In the genomic region with DNA sequence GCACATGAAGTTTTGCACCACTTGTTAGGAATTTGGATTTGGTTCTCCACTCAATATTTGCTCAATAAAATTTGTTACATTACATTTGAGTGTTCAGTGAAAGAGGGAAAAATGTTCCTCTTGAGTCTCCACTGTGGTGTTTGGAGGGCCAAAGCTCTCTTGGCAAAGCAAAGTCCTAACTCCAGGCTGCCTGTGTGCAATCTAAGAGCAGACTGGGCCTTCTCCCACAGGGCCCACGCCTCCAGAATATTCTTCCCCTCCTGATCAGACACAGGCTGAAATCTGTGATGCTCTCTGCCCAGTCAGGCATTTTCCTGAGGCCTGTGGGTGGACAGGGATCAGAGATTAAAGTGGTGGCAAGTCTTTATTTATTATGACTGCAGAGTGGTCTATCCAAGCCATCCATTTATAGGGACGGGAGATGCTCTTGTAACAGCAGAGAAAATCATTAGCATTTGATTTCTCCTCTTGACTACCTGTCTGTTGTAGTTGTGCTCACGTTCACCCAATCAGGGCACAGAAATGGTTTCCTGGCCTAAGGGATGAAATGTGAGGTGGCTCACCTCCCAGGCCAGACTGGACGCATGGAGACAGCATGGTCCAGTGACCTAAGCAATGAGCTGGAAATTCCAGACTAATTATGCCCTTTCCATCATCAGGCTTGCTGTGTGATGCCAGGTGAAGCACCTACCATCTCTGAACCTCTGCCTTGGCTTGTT, we compare ENCODE assay signal across 28 cellular contexts.
"Had no signal": no experiment of that assay in that cellular context is flagged by ENCODE, and none has a peak within 500 bp of the region (broad histone marks: within the 10 kb centered on the region; RNA-seq: fewer than 3 reads in every experiment).

No MANE protein-coding gene starts in this region.

- H3K4me3 Mint-ChIP-seq: immature natural killer cell; mesothelial cell of epicardium; naive B cell; natural killer cell; stimulated activated naive CD8-positive, alpha-beta T cell treated with anti-CD3 and anti-CD28 coated beads, Interleukin-15, Interleukin-2, amounts not matched to agents 100 ng/mL and 50 ng/mL, for 24 hours had no signal

- H3K27ac Mint-ChIP-seq: immature natural killer cell; mesothelial cell of epicardium; naive B cell; natural killer cell; progenitor cell of endocrine pancreas; stimulated activated naive CD8-positive, alpha-beta T cell treated with anti-CD3 and anti-CD28 coated beads, Interleukin-15, Interleukin-2, amounts not matched to agents 100 ng/mL and 50 ng/mL, for 24 hours had no signal

- H3K27ac ChIP-seq: heart left ventricle, ovary, skin epidermis, suprapubic skin, thoracic aorta, tibial artery, upper lobe of right lung, uterus had no signal

- H3K27me3 Mint-ChIP-seq: progenitor cell of endocrine pancreas had no signal

- H3K4me1 Mint-ChIP-seq: immature natural killer cell, mesothelial cell of epicardium, naive B cell, natural killer cell had no signal

- H3K4me1 ChIP-seq: heart left ventricle, tibial artery, upper lobe of right lung, uterus had no signal

- H3K4me3 ChIP-seq: heart left ventricle, lung, ovary, skin epidermis, suprapubic skin, thoracic aorta, tibial artery, upper lobe of right lung, uterus had no signal

- H3K36me3 Mint-ChIP-seq: mesothelial cell of epicardium, naive B cell, natural killer cell had no signal

- DNase-seq: hypothalamus; immature natural killer cell; kidney; mesendoderm; naive B cell; natural killer cell; ovary; retina; right cardiac atrium; stimulated activated CD4-positive, alpha-beta T cell treated with anti-CD3 and anti-CD28 coated beads, Interleukin-12 subunit alpha, Interleukin-12 subunit beta, amount 100 ng/mL, for 4 hours; stimulated activated CD4-positive, alpha-beta T cell treated with anti-CD3 and anti-CD28 coated beads, Interleukin-15, amount 100 ng/mL, for 24 hours; stimulated activated CD4-positive, alpha-beta T cell treated with anti-CD3 and anti-CD28 coated beads, Interleukin-2, amount 100 ng/mL, for 24 hours; stimulated activated CD4-positive, alpha-beta T cell treated with anti-CD3 and anti-CD28 coated beads, Interleukin-4, amount 100 ng/mL, for 1 hour; stimulated activated naive CD4-positive, alpha-beta T cell; tibial artery; trophoblast cell; upper lobe of right lung; uterus had no signal

- H3K27me3 ChIP-seq: ovary, suprapubic skin, tibial artery, upper lobe of right lung, uterus had no signal

- H3K9me3 Mint-ChIP-seq: immature natural killer cell, mesothelial cell of epicardium, naive B cell, natural killer cell had no signal

- FAIRE-seq: islet of Langerhans, kidney had no signal

- ATAC-seq: natural killer cell, right cardiac atrium, sciatic nerve, upper lobe of right lung had no signal

- H3K36me3 ChIP-seq: heart left ventricle, ovary, suprapubic skin, thoracic aorta, tibial artery, upper lobe of right lung, uterus had no signal

- H3K9me3 ChIP-seq: heart left ventricle, ovary, suprapubic skin, thoracic aorta, tibial artery, upper lobe of right lung, uterus had no signal
